ENCODE assay signal across 3 cellular contexts in the genomic region with DNA sequence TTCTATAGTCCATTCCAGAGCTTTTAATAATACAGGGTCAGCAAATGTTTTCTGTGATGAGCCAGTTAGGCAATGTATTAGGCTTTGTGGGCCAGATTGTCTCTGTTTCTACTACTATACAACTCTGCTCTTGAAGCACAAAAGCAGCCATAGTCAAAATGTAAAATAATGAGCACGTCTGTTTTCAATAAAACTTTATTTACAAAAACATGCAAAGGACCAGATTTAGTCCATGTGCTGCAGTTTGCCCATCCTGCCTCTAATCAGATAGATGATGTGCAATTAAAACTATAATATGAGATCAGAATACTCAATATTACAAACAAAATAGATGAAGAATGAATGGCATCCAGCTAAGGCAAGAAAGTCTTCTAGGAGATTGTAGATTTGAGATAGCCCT.
A peak's percentile ranks its signal among the peaks of the same experiment; 100 is the strongest.
TF ChIP-seq lines count a peak whose summit lies in the region.

No MANE protein-coding gene starts in this region.

TF ChIP-seq in A549, 52 proteins besides CTCF, POLR2A, EP300 and RAD21:
- TF ChIP-seq EHMT2 (IDR thresholded peaks at IDR 0.05; ENCODE audit: low read depth) (no peak), HDAC2 (IDR thresholded peaks at IDR 0.05) (no peak), RARB (CRISPR knock-in tag; IDR thresholded peaks at IDR 0.05) (no peak), CEBPB (IDR thresholded peaks at IDR 0.05) (no peak), FOSL2 (IDR thresholded peaks at IDR 0.05) (no peak), FOSL2 (CRISPR knock-in tag; IDR thresholded peaks at IDR 0.05) (no peak), RFX5 (IDR thresholded peaks at IDR 0.05) (no peak), JUNB (IDR thresholded peaks at IDR 0.05) (no peak), RCOR1 (IDR thresholded peaks at IDR 0.05; ENCODE audit: low read depth, low read length) (no peak), POLR2AphosphoS2 (conservative IDR thresholded peaks at IDR 0.05; ENCODE audit: low read length) (no peak), SREBF2 (IDR thresholded peaks at IDR 0.05) (no peak), ESRRA (IDR thresholded peaks at IDR 0.05; ENCODE audit: borderline replicate concordance, low read length) (no peak), NPAS2 (CRISPR knock-in tag; IDR thresholded peaks at IDR 0.05; ENCODE audit: borderline replicate concordance) (no peak), HOXB13 (CRISPR knock-in tag; IDR thresholded peaks at IDR 0.05; ENCODE audit: low read depth) (no peak), TFCP2L1 (CRISPR knock-in tag; IDR thresholded peaks at IDR 0.05) (no peak), MAFK (IDR thresholded peaks at IDR 0.05; ENCODE audit: partially characterized antibody) (no peak), CBX8 (IDR thresholded peaks at IDR 0.05) (no peak), FOSB (CRISPR knock-in tag; IDR thresholded peaks at IDR 0.05) (no peak)
- TF ChIP-seq, protein P1, sequence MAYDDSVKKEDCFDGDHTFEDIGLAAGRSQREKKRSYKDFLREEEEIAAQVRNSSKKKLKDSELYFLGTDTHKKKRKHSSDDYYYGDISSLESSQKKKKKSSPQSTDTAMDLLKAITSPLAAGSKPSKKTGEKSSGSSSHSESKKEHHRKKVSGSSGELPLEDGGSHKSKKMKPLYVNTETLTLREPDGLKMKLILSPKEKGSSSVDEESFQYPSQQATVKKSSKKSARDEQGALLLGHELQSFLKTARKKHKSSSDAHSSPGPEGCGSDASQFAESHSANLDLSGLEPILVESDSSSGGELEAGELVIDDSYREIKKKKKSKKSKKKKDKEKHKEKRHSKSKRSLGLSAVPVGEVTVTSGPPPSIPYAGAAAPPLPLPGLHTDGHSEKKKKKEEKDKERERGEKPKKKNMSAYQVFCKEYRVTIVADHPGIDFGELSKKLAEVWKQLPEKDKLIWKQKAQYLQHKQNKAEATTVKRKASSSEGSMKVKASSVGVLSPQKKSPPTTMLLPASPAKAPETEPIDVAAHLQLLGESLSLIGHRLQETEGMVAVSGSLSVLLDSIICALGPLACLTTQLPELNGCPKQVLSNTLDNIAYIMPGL (CRISPR knock-in tag; IDR thresholded peaks at IDR 0.05; ENCODE audit: borderline replicate concordance), result no peak
- TF ChIP-seq, protein P2, sequence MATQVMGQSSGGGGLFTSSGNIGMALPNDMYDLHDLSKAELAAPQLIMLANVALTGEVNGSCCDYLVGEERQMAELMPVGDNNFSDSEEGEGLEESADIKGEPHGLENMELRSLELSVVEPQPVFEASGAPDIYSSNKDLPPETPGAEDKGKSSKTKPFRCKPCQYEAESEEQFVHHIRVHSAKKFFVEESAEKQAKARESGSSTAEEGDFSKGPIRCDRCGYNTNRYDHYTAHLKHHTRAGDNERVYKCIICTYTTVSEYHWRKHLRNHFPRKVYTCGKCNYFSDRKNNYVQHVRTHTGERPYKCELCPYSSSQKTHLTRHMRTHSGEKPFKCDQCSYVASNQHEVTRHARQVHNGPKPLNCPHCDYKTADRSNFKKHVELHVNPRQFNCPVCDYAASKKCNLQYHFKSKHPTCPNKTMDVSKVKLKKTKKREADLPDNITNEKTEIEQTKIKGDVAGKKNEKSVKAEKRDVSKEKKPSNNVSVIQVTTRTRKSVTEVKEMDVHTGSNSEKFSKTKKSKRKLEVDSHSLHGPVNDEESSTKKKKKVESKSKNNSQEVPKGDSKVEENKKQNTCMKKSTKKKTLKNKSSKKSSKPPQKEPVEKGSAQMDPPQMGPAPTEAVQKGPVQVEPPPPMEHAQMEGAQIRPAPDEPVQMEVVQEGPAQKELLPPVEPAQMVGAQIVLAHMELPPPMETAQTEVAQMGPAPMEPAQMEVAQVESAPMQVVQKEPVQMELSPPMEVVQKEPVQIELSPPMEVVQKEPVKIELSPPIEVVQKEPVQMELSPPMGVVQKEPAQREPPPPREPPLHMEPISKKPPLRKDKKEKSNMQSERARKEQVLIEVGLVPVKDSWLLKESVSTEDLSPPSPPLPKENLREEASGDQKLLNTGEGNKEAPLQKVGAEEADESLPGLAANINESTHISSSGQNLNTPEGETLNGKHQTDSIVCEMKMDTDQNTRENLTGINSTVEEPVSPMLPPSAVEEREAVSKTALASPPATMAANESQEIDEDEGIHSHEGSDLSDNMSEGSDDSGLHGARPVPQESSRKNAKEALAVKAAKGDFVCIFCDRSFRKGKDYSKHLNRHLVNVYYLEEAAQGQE (IDR thresholded peaks at IDR 0.05), result no peak

TF ChIP-seq in IMR-90, 13 proteins besides CTCF, POLR2A, EP300 and RAD21:
- TF ChIP-seq MAFK (IDR thresholded peaks at IDR 0.05; ENCODE audit: low read depth, low read length) (no peak), RCOR1 (IDR thresholded peaks at IDR 0.05; ENCODE audit: insufficient replicate concordance, low read length) (no peak), CEBPB (IDR thresholded peaks at IDR 0.05; ENCODE audit: low read depth, low read length) (no peak), RFX5 (IDR thresholded peaks at IDR 0.05; ENCODE audit: low read depth, low read length) (no peak), MXI1 (IDR thresholded peaks at IDR 0.05; ENCODE audit: borderline replicate concordance, low read depth, low read length) (no peak), CHD1 (IDR thresholded peaks at IDR 0.05; ENCODE audit: low read depth, low read length) (no peak), BHLHE40 (IDR thresholded peaks at IDR 0.05; ENCODE audit: low read depth, low read length) (no peak), MAZ (IDR thresholded peaks at IDR 0.05; ENCODE audit: borderline replicate concordance, low read depth, low read length) (no peak), SMC3 (IDR thresholded peaks at IDR 0.05; ENCODE audit: low read depth, low read length) (no peak), NFE2L2 (IDR thresholded peaks at IDR 0.05; ENCODE audit: low read depth, low read length) (no peak), FOS (IDR thresholded peaks at IDR 0.05; ENCODE audit: low read depth, low read length) (no peak)
- TF ChIP-seq, protein P3, sequence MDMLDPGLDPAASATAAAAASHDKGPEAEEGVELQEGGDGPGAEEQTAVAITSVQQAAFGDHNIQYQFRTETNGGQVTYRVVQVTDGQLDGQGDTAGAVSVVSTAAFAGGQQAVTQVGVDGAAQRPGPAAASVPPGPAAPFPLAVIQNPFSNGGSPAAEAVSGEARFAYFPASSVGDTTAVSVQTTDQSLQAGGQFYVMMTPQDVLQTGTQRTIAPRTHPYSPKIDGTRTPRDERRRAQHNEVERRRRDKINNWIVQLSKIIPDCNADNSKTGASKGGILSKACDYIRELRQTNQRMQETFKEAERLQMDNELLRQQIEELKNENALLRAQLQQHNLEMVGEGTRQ (IDR thresholded peaks at IDR 0.05; ENCODE audit: low read depth, low read length), result no peak
- TF ChIP-seq, protein P4, sequence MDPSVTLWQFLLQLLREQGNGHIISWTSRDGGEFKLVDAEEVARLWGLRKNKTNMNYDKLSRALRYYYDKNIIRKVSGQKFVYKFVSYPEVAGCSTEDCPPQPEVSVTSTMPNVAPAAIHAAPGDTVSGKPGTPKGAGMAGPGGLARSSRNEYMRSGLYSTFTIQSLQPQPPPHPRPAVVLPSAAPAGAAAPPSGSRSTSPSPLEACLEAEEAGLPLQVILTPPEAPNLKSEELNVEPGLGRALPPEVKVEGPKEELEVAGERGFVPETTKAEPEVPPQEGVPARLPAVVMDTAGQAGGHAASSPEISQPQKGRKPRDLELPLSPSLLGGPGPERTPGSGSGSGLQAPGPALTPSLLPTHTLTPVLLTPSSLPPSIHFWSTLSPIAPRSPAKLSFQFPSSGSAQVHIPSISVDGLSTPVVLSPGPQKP (IDR thresholded peaks at IDR 0.05; ENCODE audit: borderline replicate concordance, low read depth, low read length), result no peak

TF ChIP-seq in GM12878, 131 proteins besides CTCF, POLR2A, EP300 and RAD21:
- no peak for TF ChIP-seq NFIC (IDR thresholded peaks at IDR 0.05; ENCODE audit: low read depth, low read length)
- TF ChIP-seq, protein P5, sequence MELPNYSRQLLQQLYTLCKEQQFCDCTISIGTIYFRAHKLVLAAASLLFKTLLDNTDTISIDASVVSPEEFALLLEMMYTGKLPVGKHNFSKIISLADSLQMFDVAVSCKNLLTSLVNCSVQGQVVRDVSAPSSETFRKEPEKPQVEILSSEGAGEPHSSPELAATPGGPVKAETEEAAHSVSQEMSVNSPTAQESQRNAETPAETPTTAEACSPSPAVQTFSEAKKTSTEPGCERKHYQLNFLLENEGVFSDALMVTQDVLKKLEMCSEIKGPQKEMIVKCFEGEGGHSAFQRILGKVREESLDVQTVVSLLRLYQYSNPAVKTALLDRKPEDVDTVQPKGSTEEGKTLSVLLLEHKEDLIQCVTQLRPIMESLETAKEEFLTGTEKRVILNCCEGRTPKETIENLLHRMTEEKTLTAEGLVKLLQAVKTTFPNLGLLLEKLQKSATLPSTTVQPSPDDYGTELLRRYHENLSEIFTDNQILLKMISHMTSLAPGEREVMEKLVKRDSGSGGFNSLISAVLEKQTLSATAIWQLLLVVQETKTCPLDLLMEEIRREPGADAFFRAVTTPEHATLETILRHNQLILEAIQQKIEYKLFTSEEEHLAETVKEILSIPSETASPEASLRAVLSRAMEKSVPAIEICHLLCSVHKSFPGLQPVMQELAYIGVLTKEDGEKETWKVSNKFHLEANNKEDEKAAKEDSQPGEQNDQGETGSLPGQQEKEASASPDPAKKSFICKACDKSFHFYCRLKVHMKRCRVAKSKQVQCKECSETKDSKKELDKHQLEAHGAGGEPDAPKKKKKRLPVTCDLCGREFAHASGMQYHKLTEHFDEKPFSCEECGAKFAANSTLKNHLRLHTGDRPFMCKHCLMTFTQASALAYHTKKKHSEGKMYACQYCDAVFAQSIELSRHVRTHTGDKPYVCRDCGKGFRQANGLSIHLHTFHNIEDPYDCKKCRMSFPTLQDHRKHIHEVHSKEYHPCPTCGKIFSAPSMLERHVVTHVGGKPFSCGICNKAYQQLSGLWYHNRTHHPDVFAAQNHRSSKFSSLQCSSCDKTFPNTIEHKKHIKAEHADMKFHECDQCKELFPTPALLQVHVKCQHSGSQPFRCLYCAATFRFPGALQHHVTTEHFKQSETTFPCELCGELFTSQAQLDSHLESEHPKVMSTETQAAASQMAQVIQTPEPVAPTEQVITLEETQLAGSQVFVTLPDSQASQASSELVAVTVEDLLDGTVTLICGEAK (IDR thresholded peaks at IDR 0.05; ENCODE audit: borderline replicate concordance), result peak; percentile 67
TF ChIP-seq in GM12878: peak in this region for 1.
